In the genomic region with DNA sequence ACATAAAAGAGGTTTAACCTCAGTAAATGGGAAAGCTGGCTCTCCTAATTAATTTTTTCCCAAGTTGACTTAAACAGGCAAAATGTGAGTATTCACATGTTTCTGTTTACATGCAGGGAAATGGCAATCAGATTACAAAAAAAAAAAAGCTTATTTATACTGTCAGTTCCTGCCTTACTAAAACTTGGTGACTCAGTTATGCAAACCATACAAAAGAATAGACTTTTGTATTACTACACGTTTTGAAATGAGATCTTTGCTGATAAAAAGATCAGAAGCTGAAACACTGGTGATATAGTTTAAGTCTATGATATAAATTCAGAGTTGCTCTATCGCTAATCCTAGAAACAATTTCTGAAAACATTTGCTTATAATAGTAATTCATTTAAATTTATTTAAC, we compare ENCODE assay signal across 24 cellular contexts. TPM values are rescaled to one million over a fixed set of nuclear protein-coding genes. Genes with fewer than 3 reads are reported as not detected.
"Had no signal": no experiment of that assay in that cellular context is flagged by ENCODE, and none has a peak within 500 bp of the region (broad histone marks: within the 10 kb centered on the region; RNA-seq: fewer than 3 reads in every experiment).

No MANE protein-coding gene starts in this region.

- H3K9me3 Mint-ChIP-seq: dendritic cell treated with granulocyte-macrophage colony-stimulating factor and Interleukin-4, amounts not matched to agents 40 ng/mL and 50 ng/mL, for 4 days; naive B cell; nephron had no signal

- H3K4me3 Mint-ChIP-seq: dendritic cell treated with granulocyte-macrophage colony-stimulating factor and Interleukin-4, amounts not matched to agents 40 ng/mL and 50 ng/mL, for 4 days; endodermal cell; immature natural killer cell; naive B cell; nephron had no signal

- H3K27ac ChIP-seq: esophagus muscularis mucosa, left ventricle myocardium inferior, pancreas, thyroid gland, upper lobe of left lung, uterus had no signal

- H3K4me1 Mint-ChIP-seq: immature natural killer cell, naive B cell, nephron had no signal

- H3K4me1 ChIP-seq: esophagus muscularis mucosa, left ventricle myocardium inferior, pancreas, thyroid gland, upper lobe of left lung, uterus had no signal

- H3K9me3 ChIP-seq: esophagus muscularis mucosa, left ventricle myocardium inferior, pancreas, thyroid gland, upper lobe of left lung, uterus had no signal

- H3K27me3 Mint-ChIP-seq: progenitor cell of endocrine pancreas had no signal

- H3K27ac Mint-ChIP-seq: dendritic cell treated with granulocyte-macrophage colony-stimulating factor and Interleukin-4, amounts not matched to agents 40 ng/mL and 50 ng/mL, for 4 days; endodermal cell; immature natural killer cell; naive B cell; nephron; progenitor cell of endocrine pancreas had no signal

- H3K36me3 Mint-ChIP-seq: naive B cell had no signal

- H3K27me3 ChIP-seq: esophagus muscularis mucosa, pancreas, thyroid gland, upper lobe of left lung had no signal

- ATAC-seq: left cardiac atrium, pancreas, right cardiac atrium had no signal

- H3K4me3 ChIP-seq: esophagus muscularis mucosa, left ventricle myocardium inferior, lung, pancreas, thyroid gland, upper lobe of left lung, uterus had no signal

- H3K36me3 ChIP-seq: esophagus muscularis mucosa, left ventricle myocardium inferior, pancreas, thyroid gland, upper lobe of left lung, uterus had no signal

- DNase-seq: effector CD4-positive, alpha-beta T cell; endodermal cell; foreskin fibroblast; immature natural killer cell; kidney; left cardiac atrium; left ventricle myocardium inferior; mesendoderm; naive B cell; occipital lobe; pancreas; right cardiac atrium; small intestine; stimulated activated CD4-positive, alpha-beta T cell treated with anti-CD3 and anti-CD28 coated beads, Interleukin-12 subunit alpha, Interleukin-12 subunit beta, amount 100 ng/mL, for 4 hours; stimulated activated naive CD4-positive, alpha-beta T cell; thyroid gland; upper lobe of left lung; uterus had no signal

- FAIRE-seq: colon, pancreas, small intestine had no signal

RNA-seq across cellular contexts. Expression of a gene that starts 9.4 kb away (rescaled TPM):
- polyA plus RNA-seq: immature natural killer cell had no signal
